9 cellular contexts compared by ENCODE assay signal in genomic region chr19:13835791-13836723, GRCh38. TPM values are rescaled to one million over a fixed set of nuclear protein-coding genes. Genes with fewer than 3 reads are reported as not detected.
A peak's percentile ranks its signal among the peaks of the same experiment; 100 is the strongest.
DNase-seq lines count a peak whose midpoint lies in the region; ATAC-seq, FAIRE-seq and TF ChIP-seq lines count a peak whose summit lies in the region.
"Had no signal": no experiment of that assay in that cellular context is flagged by ENCODE, and none has a peak within 500 bp of the region (broad histone marks: within the 10 kb centered on the region; RNA-seq: fewer than 3 reads in every experiment).

No MANE protein-coding gene starts in this region.

- 89% methylated on average over 21 of the region's 21 CpGs; no CpG with 5 or more reads in 1 of the 2 experiments for WGBS in H1 (ENCODE audit: extremely low coverage in 1 of 2, insufficient coverage in 1 of 2, insufficient read length in 1 of 2, insufficient replicate concordance in 2 of 2, low coverage in 1 of 2, low lambda C conversion rate in 2 of 2, missing lambda C conversion rate in 1 of 2), 2 experiments
- 55% methylated on average over 21 of the region's 21 CpGs for WGBS in prostate gland

- H2AK5ac ChIP-seq in H1 (ENCODE audit: low read depth, low read length): no peak overlapping the region

- no peak for TF ChIP-seq CTCF in H1 (IDR thresholded peaks at IDR 0.05; ENCODE audit: control extremely low read depth in 1 of 3, insufficient read depth in 1 of 3, low read depth in 1 of 3, low read length in 3 of 3)
- TF ChIP-seq CTCF in prostate gland (IDR thresholded peaks at IDR 0.05): no peak

- peak overlapping the region; percentile 80; the same call in 1 of the 2 replicates for H4K8ac ChIP-seq in H1 (ENCODE audit: extremely low read depth, insufficient read depth, low read length)

- H3K27ac ChIP-seq in H1 (ENCODE audit: low read depth, low read length): no peak overlapping the region
- peak overlapping the region; percentile 52 to 62 for H3K27ac ChIP-seq in prostate gland
- H3K27ac ChIP-seq: cardiac muscle cell had no signal

- H3K9me3 ChIP-seq in H1 (ENCODE audit: insufficient read depth in 2 of 2, low read depth in 1 of 2, low read length in 1 of 2) (no peaks in the 10 kb centered on the region), prostate gland (no peaks in the 10 kb centered on the region)

- no peaks in the 10 kb centered on the region for H3K79me1 ChIP-seq in H1 (ENCODE audit: low read depth, low read length)

- H2BK15ac ChIP-seq in H1 (ENCODE audit: low read length): no peak overlapping the region

- H2BK12ac ChIP-seq in H1 (ENCODE audit: low read depth, low read length): no peak overlapping the region

- peaks cover 7% of the 10 kb centered on the region for H3K23me2 ChIP-seq in H1 (ENCODE audit: low read depth, low read length)

- no peak overlapping the region for H3K18ac ChIP-seq in H1 (ENCODE audit: extremely low read depth, low read length)

- no peak overlapping the region for H3K4me2 ChIP-seq in H1 (ENCODE audit: insufficient read depth in 1 of 2, low read depth in 2 of 2, low read length in 2 of 2)

- no peak overlapping the region for H3K14ac ChIP-seq in H1 (ENCODE audit: insufficient read length)

- no peak overlapping the region for H2BK20ac ChIP-seq in H1 (ENCODE audit: low read length)

- CTCF ChIA-PET in H1 (lab: Charles Lee; ENCODE audit: partially characterized antibody): interaction anchor here (0.6 to 4.5 kb wide), 16 partner anchors 8 to 53 kb away, joined by 3 to 52 read pairs (median 4); no protein-coding TSS in a partner anchor

- H4K20me1 ChIP-seq in H1 (replicated peaks in 1 of 2; ENCODE audit: control insufficient read depth in 1 of 2, insufficient read depth in 2 of 2, low read length in 2 of 2): peaks cover 0 to 5% of the 10 kb centered on the region in 2 experiments

- H3K27me3 ChIP-seq in H1 (replicated peaks in 1 of 4; ENCODE audit: control insufficient read depth in 3 of 4, extremely low read depth in 1 of 4, insufficient read depth in 3 of 4, low read length in 3 of 4) (no peaks in the 10 kb centered on the region), prostate gland (replicated peaks; ENCODE audit: insufficient read depth) (no peaks in the 10 kb centered on the region)
- H3K27me3 ChIP-seq: cardiac muscle cell had no signal

- H2AFZ ChIP-seq in H1 (ENCODE audit: low read length): no peak overlapping the region

- TF ChIP-seq RAD21 in H1 (IDR thresholded peaks at IDR 0.05 in 1 of 2, conservative IDR thresholded peaks at IDR 0.05 in 1 of 2; ENCODE audit: low read depth in 2 of 2, low read length in 2 of 2): no peak

- no peak overlapping the region for H4K91ac ChIP-seq in H1 (replicated peaks; ENCODE audit: insufficient read length, low read length)

- H3K36me3 ChIP-seq in H1 (ENCODE audit: control insufficient read depth in 2 of 4, insufficient read depth in 4 of 4, low read length in 3 of 4): no peaks in the 10 kb centered on the region
- peaks cover 5 to 6% of the 10 kb centered on the region in 2 donors for H3K36me3 ChIP-seq in prostate gland

- no peak overlapping the region for H4K5ac ChIP-seq in H1 (ENCODE audit: insufficient read length, low read depth, low read length)

- no peak overlapping the region; the same call in 1 of the 2 replicates for H2BK5ac ChIP-seq in H1 (ENCODE audit: low read depth, low read length)

- TF ChIP-seq POLR2A in H1 (IDR thresholded peaks at IDR 0.05; ENCODE audit: control extremely low read depth in 1 of 2, low read depth in 2 of 2, low read length in 2 of 2) (no peak), prostate gland (IDR thresholded peaks at IDR 0.05) (no peak)

- DNase-seq in Daoy (ENCODE audit: low read depth) (peak; percentile 39), RPMI7951 (ENCODE audit: low read depth) (peak; percentile 62), H1 (ENCODE audit: low read depth in 1 of 2, low spot score in 2 of 2) (no peak), prostate gland (ENCODE audit: low spot score) (no peak), hepatic stellate cell (ENCODE audit: low spot score) (no peak)

- no peak overlapping the region for H3K4ac ChIP-seq in H1 (replicated peaks; ENCODE audit: insufficient read length, low read depth, low read length)

- H3K79me2 ChIP-seq in H1 (ENCODE audit: control insufficient read depth in 1 of 2, insufficient read depth in 2 of 2, low read length in 2 of 2): peaks cover 0 to 3% of the 10 kb centered on the region in 2 experiments; a peak in 2 of 4 replicates

- no peak for FAIRE-seq in H1 (lab: Jason Lieb, UNC)

- intact Hi-C loops in prostate gland (cut with DNase I): loop anchor here (5.0 kb wide), 1 partner anchor 39 kb away; the partner anchor contains the start of gene ZSWIM4

- TF ChIP-seq EP300 in H1 (IDR thresholded peaks at IDR 0.05; ENCODE audit: borderline replicate concordance in 1 of 2, low read depth in 2 of 2, low read length in 2 of 2): no peak

- H3K23ac ChIP-seq in H1 (ENCODE audit: insufficient read length): no peak overlapping the region

- peak overlapping the region; percentile 72 for H2BK120ac ChIP-seq in H1 (replicated peaks; ENCODE audit: low read depth, low read length)

- H3K4me1 ChIP-seq in H1 (replicated peaks in 1 of 4; ENCODE audit: control insufficient read depth in 3 of 4, insufficient read depth in 4 of 4, low read length in 3 of 4): peaks cover 0 to 17% (median 11%) of the 10 kb centered on the region in 4 experiments; a peak in 6 of 7 replicates
- H3K4me1 ChIP-seq in prostate gland (replicated peaks): peaks cover 21% of the 10 kb centered on the region

- H3K9ac ChIP-seq in H1 (replicated peaks in 1 of 4; ENCODE audit: extremely low read depth in 1 of 4, low read depth in 3 of 4, low read length in 3 of 4): no peak overlapping the region

- POLR2A ChIA-PET in H1 (lab: Charles Lee; ENCODE audit: partially characterized antibody): interaction anchor here (0.7 to 4.0 kb wide), 9 partner anchors 11 to 62 kb away, joined by 3 to 28 read pairs (median 7); no protein-coding TSS in a partner anchor

- H3K4me3 ChIP-seq in H1 (ENCODE audit: extremely low read depth in 1 of 4, insufficient read depth in 2 of 4, low read depth in 3 of 4, low read length in 4 of 4) (no peak overlapping the region), prostate gland (no peak overlapping the region)
- H3K4me3 ChIP-seq: cardiac muscle cell had no signal

- ATAC-seq in GM18498 (IDR thresholded peaks at IDR 0.05; ENCODE audit: unreplicated experiment) (no peak), HG03457 (IDR thresholded peaks at IDR 0.05; ENCODE audit: unreplicated experiment) (no peak), GM21723 (IDR thresholded peaks at IDR 0.05; ENCODE audit: unreplicated experiment) (no peak)

- peak overlapping the region; percentile 16 for H3K56ac ChIP-seq in H1 (replicated peaks; ENCODE audit: insufficient read length, low read depth, low read length)

TF ChIP-seq in H1, 55 proteins besides CTCF, POLR2A, EP300 and RAD21 (continues in another document):
- TF ChIP-seq SAP30 (IDR thresholded peaks at IDR 0.05; ENCODE audit: insufficient read depth, insufficient replicate concordance, low read length) (no peak), PHF8 (conservative IDR thresholded peaks at IDR 0.05; ENCODE audit: low read depth, low read length) (no peak), EZH2 (IDR thresholded peaks at IDR 0.05; ENCODE audit: low read depth, low read length, severe bottlenecking) (no peak), JUND (IDR thresholded peaks at IDR 0.05; ENCODE audit: low read length) (no peak), TAF1 (IDR thresholded peaks at IDR 0.05; ENCODE audit: low read depth, low read length) (no peak), POU5F1 (IDR thresholded peaks at IDR 0.05; ENCODE audit: low read depth, low read length) (no peak), KDM5A (IDR thresholded peaks at IDR 0.05; ENCODE audit: low read length) (no peak), EGR1 (IDR thresholded peaks at IDR 0.05; ENCODE audit: borderline replicate concordance, low read depth, low read length) (no peak), HDAC2 (IDR thresholded peaks at IDR 0.05; ENCODE audit: borderline replicate concordance in 1 of 2, low read depth in 2 of 2, low read length in 2 of 2) (no peak)
- TF ChIP-seq, protein P1, sequence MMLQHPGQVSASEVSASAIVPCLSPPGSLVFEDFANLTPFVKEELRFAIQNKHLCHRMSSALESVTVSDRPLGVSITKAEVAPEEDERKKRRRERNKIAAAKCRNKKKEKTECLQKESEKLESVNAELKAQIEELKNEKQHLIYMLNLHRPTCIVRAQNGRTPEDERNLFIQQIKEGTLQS (IDR thresholded peaks at IDR 0.05; ENCODE audit: insufficient read depth, low read depth, low read length): no peak

RNA-seq across cellular contexts. Expression of gene ZSWIM4, which starts 40.8 kb away (rescaled TPM):
- total RNA-seq in Daoy (2014; rRNA removed; shearing (Covaris generic)): 4.6 and 5.4 TPM in 2 replicates
- 2.8 TPM in 2 replicates for total RNA-seq in RPMI7951 (2014; rRNA removed; shearing (Covaris generic))
- 31.1 and 32.7 TPM in 2 replicates for total RNA-seq in H1 (2021; fragmentation: NEBNext Ultra II Directional; extraction: Animal tissue kit (Norgen Biotek cat#: 25700))
- polyA plus RNA-seq in H1 (2011; rRNA removed): 12.2 and 23.2 TPM in 2 replicates
- 10.9 TPM for polyA plus RNA-seq in H1 (2011; cell fraction: cytosol; rRNA removed)
- polyA plus RNA-seq in H1 (2011; cell fraction: nucleus; rRNA removed): 21.2 TPM
- 13.1 to 23.1 TPM (median 21.0 TPM) in 4 replicates for polyA plus RNA-seq in H1 (2012, experiment 1 of 2)
- polyA plus RNA-seq in H1 (2012, experiment 2 of 2): 20.0 TPM
- polyA plus RNA-seq in H1 (2013, experiment 1 of 2): 17.0 TPM
- polyA plus RNA-seq in H1 (2013, experiment 2 of 2): 17.3 TPM
- 8.9 and 10.8 TPM in 2 replicates for polyA minus RNA-seq in H1 (2011; rRNA and poly(A)+ RNA removed)
- 23.9 TPM for polyA minus RNA-seq in H1 (2011; cell fraction: cytosol; rRNA and poly(A)+ RNA removed)
- polyA minus RNA-seq in H1 (2011; cell fraction: nucleus; rRNA and poly(A)+ RNA removed): 13.5 TPM
- 10 to 100 TPM in 1 of 2 donors, 1 to 10 TPM in 1; 9.7 to 14.2 TPM for total RNA-seq in prostate gland

RNA-seq across cellular contexts. Expression of gene NANOS3, which starts 40.9 kb away (rescaled TPM):
- 1.6 TPM in 1 of 2 replicates, not detected in the other for total RNA-seq in Daoy (2014; rRNA removed; shearing (Covaris generic))
- 1.3 TPM in 1 of 2 replicates, not detected in the other for total RNA-seq in RPMI7951 (2014; rRNA removed; shearing (Covaris generic))
- total RNA-seq in H1 (2021; fragmentation: NEBNext Ultra II Directional; extraction: Animal tissue kit (Norgen Biotek cat#: 25700)): not detected in 2 replicates
- 0.14 and 0.62 TPM in 2 replicates for polyA plus RNA-seq in H1 (2011; rRNA removed)
- polyA plus RNA-seq in H1 (2011; cell fraction: cytosol; rRNA removed): not detected
- polyA plus RNA-seq in H1 (2011; cell fraction: nucleus; rRNA removed): not detected
- polyA plus RNA-seq in H1 (2012, experiment 1 of 2): 0.69 to 0.83 TPM in 2 of 4 replicates, not detected in the others
- polyA plus RNA-seq in H1 (2012, experiment 2 of 2): not detected
- polyA plus RNA-seq in H1 (2013, experiment 1 of 2): 1.2 TPM
- 1.3 TPM for polyA plus RNA-seq in H1 (2013, experiment 2 of 2)
- not detected in 2 replicates for polyA minus RNA-seq in H1 (2011; rRNA and poly(A)+ RNA removed)
- not detected for polyA minus RNA-seq in H1 (2011; cell fraction: cytosol; rRNA and poly(A)+ RNA removed)
- not detected for polyA minus RNA-seq in H1 (2011; cell fraction: nucleus; rRNA and poly(A)+ RNA removed)
- 1 to 10 TPM in 1 of 2 donors, not detected in 1; 1.5 TPM for total RNA-seq in prostate gland

Comparison
In these comparisons a context has a peak if more than half of its experiments do, and no peak if none do; other contexts are left out.
1. DNase-seq: peak in Daoy (single experiment) and RPMI7951 (single experiment); none in H1 (0 of 2), prostate gland (single experiment) and hepatic stellate cell (single experiment).